9 cellular contexts compared by ENCODE assay signal in genomic region chr2:128473175-128474013, GRCh38.
DNase-seq lines count a peak whose midpoint lies in the region; ATAC-seq, FAIRE-seq and TF ChIP-seq lines count a peak whose summit lies in the region.
"Had no signal": no experiment of that assay in that cellular context is flagged by ENCODE, and none has a peak within 500 bp of the region (broad histone marks: within the 10 kb centered on the region; RNA-seq: fewer than 3 reads in every experiment).

No MANE protein-coding gene starts in this region.

- TF ChIP-seq CTCF in GM12878 (IDR thresholded peaks at IDR 0.05 in 2 of 3, conservative IDR thresholded peaks at IDR 0.05 in 1 of 3; ENCODE audit: control insufficient read depth in 2 of 3, extremely low read depth in 1 of 3, insufficient read depth in 1 of 3, low read depth in 3 of 3, low read length in 3 of 3), result no peak

- H3K9ac ChIP-seq in BLaER1 treated with 17β-estradiol and CSF1 and Interleukin-3, amounts not matched to agents 10 nM and 100 nM, result peak overlapping the region; percentile 17 to 63 (median 40); a peak in 16 of 22 replicates
- H3K9ac ChIP-seq in GM12878 (ENCODE audit: control insufficient read depth, insufficient read depth, low read length) (no peak overlapping the region), mesenchymal stem cell (ENCODE audit: low read length) (peak overlapping the region; percentile 32), subcutaneous abdominal adipose tissue (ENCODE audit: low read length in 5 of 5) (peak overlapping the region in 1 of 5 donors; percentile 29)

- ATAC-seq in GM21360 (IDR thresholded peaks at IDR 0.05; ENCODE audit: unreplicated experiment) (peak; percentile 69), GM12878 (peak; percentile 75)

- H2AFZ ChIP-seq in GM12878 (ENCODE audit: control insufficient read depth, low read depth, low read length) (peak overlapping the region; percentile 20), mesenchymal stem cell (ENCODE audit: low read depth, low read length) (no peak overlapping the region)

- H3K14ac ChIP-seq in mesenchymal stem cell (ENCODE audit: low read length in 2 of 2), result no peak overlapping the region

- no peaks in the 10 kb centered on the region for H3K27me3 ChIP-seq in BLaER1 treated with 17β-estradiol and CSF1 and Interleukin-3, amounts not matched to agents 10 nM and 100 nM
- H3K27me3 ChIP-seq in GM12878 (replicated peaks in 1 of 2; ENCODE audit: control insufficient read depth in 2 of 2, insufficient read depth in 2 of 2, low read length in 1 of 2) (no peaks in the 10 kb centered on the region), mesenchymal stem cell (ENCODE audit: control insufficient read depth in 1 of 2, insufficient read depth in 1 of 2, low read length in 2 of 2) (peaks cover 0 to 16% of the 10 kb centered on the region in 2 experiments), subcutaneous abdominal adipose tissue (ENCODE audit: control insufficient read depth in 5 of 5, insufficient read depth in 4 of 5, low read length in 5 of 5) (no peaks in the 10 kb centered on the region)

- BruUV-seq in GM12878 (replicated peaks; lab: Mats Ljungman, UMichigan), result no TSS peak

- H4K20me1 ChIP-seq in BLaER1 treated with 17β-estradiol and CSF1 and Interleukin-3, amounts not matched to agents 10 nM and 100 nM, result peaks cover 0 to 11% (median 0%) of the 10 kb centered on the region in 11 experiments; a peak in 3 of 22 replicates
- H4K20me1 ChIP-seq in GM12878 (ENCODE audit: control insufficient read depth, insufficient read depth), result no peaks in the 10 kb centered on the region

- H3K79me2 ChIP-seq in GM12878 (ENCODE audit: control insufficient read depth, insufficient read depth, low read length), result no peaks in the 10 kb centered on the region

- no peak overlapping the region for H4K91ac ChIP-seq in mesenchymal stem cell (ENCODE audit: low read length)

- peak overlapping the region; percentile 81 to 96 (median 88) for H3K4me2 ChIP-seq in BLaER1 treated with 17β-estradiol and CSF1 and Interleukin-3, amounts not matched to agents 10 nM and 100 nM
- H3K4me2 ChIP-seq in GM12878 (ENCODE audit: control insufficient read depth, insufficient read depth) (peak overlapping the region; percentile 44; the same call in 1 of the 2 replicates), mesenchymal stem cell (ENCODE audit: low read length, poor library complexity, severe bottlenecking) (no peak overlapping the region)

- intact Hi-C loops in GM12878 (cut with micrococcal nuclease; ENCODE audit: unreplicated experiment), result no loop called here

- no peak for TF ChIP-seq EP300 in GM12878 (IDR thresholded peaks at IDR 0.05; ENCODE audit: borderline replicate concordance in 1 of 2, control insufficient read depth in 1 of 2, low read depth in 2 of 2, low read length in 2 of 2)

- in situ Hi-C loops in GM12878 (cut with MboI), result no loop called here

- CTCF ChIA-PET in GM12878 (lab: Yijun Ruan, JAX), result no interaction called here

- no peak overlapping the region for H3K23ac ChIP-seq in mesenchymal stem cell (ENCODE audit: low read length in 2 of 2)

- peak; percentile 79 for FAIRE-seq in GM12878 (lab: Jason Lieb, UNC)
- FAIRE-seq: colon had no signal

- no peak overlapping the region for H2BK120ac ChIP-seq in mesenchymal stem cell (ENCODE audit: low read depth, low read length)

- H2BK15ac ChIP-seq in mesenchymal stem cell (ENCODE audit: low read depth, poor library complexity, severe bottlenecking), result no peak overlapping the region

- H3K4ac ChIP-seq in mesenchymal stem cell (ENCODE audit: low read depth in 1 of 2, low read length in 2 of 2), result no peak overlapping the region

- H3K18ac ChIP-seq in mesenchymal stem cell (ENCODE audit: low read depth in 1 of 2, low read length in 2 of 2), result peak overlapping the region in 1 of 2 experiments; percentile 18

- peaks cover 14 to 27% (median 24%) of the 10 kb centered on the region in 11 experiments; a peak in 20 of 22 replicates for H3K36me3 ChIP-seq in BLaER1 treated with 17β-estradiol and CSF1 and Interleukin-3, amounts not matched to agents 10 nM and 100 nM
- H3K36me3 ChIP-seq in GM12878 (ENCODE audit: control insufficient read depth in 2 of 2, insufficient read depth in 2 of 2, low read length in 1 of 2), result no peaks in the 10 kb centered on the region
- H3K36me3 ChIP-seq in mesenchymal stem cell (ENCODE audit: control insufficient read depth in 1 of 2, insufficient read depth in 2 of 2, low read depth in 1 of 2, low read length in 2 of 2), result peaks cover 0 to 3% of the 10 kb centered on the region in 2 experiments
- no peaks in the 10 kb centered on the region for H3K36me3 ChIP-seq in subcutaneous abdominal adipose tissue (ENCODE audit: control insufficient read depth in 5 of 5, insufficient read depth in 5 of 5, low read length in 5 of 5)

- SMC1A ChIA-PET in GM12878 (lab: Charles Lee; ENCODE audit: uncharacterized antibody, unreplicated experiment), result no interaction called here

- H4K8ac ChIP-seq in mesenchymal stem cell (ENCODE audit: low read length), result no peak overlapping the region

- peak overlapping the region; percentile 17 to 60 (median 37); a peak in 19 of 20 replicates for H3K4me3 ChIP-seq in BLaER1 treated with 17β-estradiol and CSF1 and Interleukin-3, amounts not matched to agents 10 nM and 100 nM
- 0 out of 2 replicates have a peak overlapping the region, but pooled peaks have one; percentile 8 for H3K4me3 ChIP-seq in GM12878
- H3K4me3 ChIP-seq in mesenchymal stem cell (ENCODE audit: insufficient read depth in 1 of 2, low read depth in 1 of 2, low read length in 2 of 2), result peak overlapping the region in 1 of 2 experiments; percentile 67
- peak overlapping the region; percentile 35 to 62 (median 53) for H3K4me3 ChIP-seq in subcutaneous abdominal adipose tissue (ENCODE audit: low read depth in 1 of 5, low read length in 5 of 5)

- H2BK5ac ChIP-seq in mesenchymal stem cell (ENCODE audit: low read depth, low read length, poor library complexity, severe bottlenecking), result no peak overlapping the region

- POLR2A ChIA-PET in GM12878 (lab: Charles Lee), result no interaction called here

- RAD21 ChIA-PET in GM12878 (lab: Charles Lee; ENCODE audit: unreplicated experiment), result no interaction called here

- peaks cover 33 to 44% (median 41%) of the 10 kb centered on the region in 10 experiments for H3K4me1 ChIP-seq in BLaER1 treated with 17β-estradiol and CSF1 and Interleukin-3, amounts not matched to agents 10 nM and 100 nM
- H3K4me1 ChIP-seq in GM12878 (ENCODE audit: control insufficient read depth, insufficient read depth, low read length), result peaks cover 7% of the 10 kb centered on the region
- H3K4me1 ChIP-seq in mesenchymal stem cell (ENCODE audit: control insufficient read depth, insufficient read depth, low read depth, low read length), result no peaks in the 10 kb centered on the region
- peaks cover 2 to 21% (median 17%) of the 10 kb centered on the region in 5 donors for H3K4me1 ChIP-seq in subcutaneous abdominal adipose tissue (ENCODE audit: control insufficient read depth in 5 of 5, insufficient read depth in 5 of 5, low read length in 5 of 5)

- no peak for TF ChIP-seq RAD21 in GM12878 (IDR thresholded peaks at IDR 0.05; ENCODE audit: insufficient read depth, low read depth, low read length)

- 9% methylated on average over 25 of the region's 26 CpGs for WGBS in GM12878 (ENCODE audit: insufficient coverage, insufficient replicate concordance, low lambda C conversion rate, missing lambda C conversion rate)
- 73% methylated on average over 25 of the region's 26 CpGs for WGBS in mesenchymal stem cell

- no peaks in the 10 kb centered on the region for H3K79me1 ChIP-seq in mesenchymal stem cell (replicated peaks; ENCODE audit: low read length, poor library complexity, severe bottlenecking)

- DNase-seq in Kasumi-1 (lab: John Stamatoyannopoulos, UW), result peak; percentile 99 to 100
- DNase-seq in GM12878 (ENCODE audit: low read depth, low spot score), result peak; percentile 41
- peak; percentile 50 for DNase-seq in mesenchymal stem cell
- no peak for DNase-seq in foreskin melanocyte
- DNase-seq in NCI-H1092 treated with DMSO at 0.1 percent for 48 hours (lab: John Stamatoyannopoulos, UW), result no peak

- no peak overlapping the region for H2AK5ac ChIP-seq in mesenchymal stem cell (ENCODE audit: low read length, severe bottlenecking)

- no peak overlapping the region for H2BK12ac ChIP-seq in mesenchymal stem cell (ENCODE audit: low read length in 2 of 2)

- TF ChIP-seq POLR2A in GM12878 (IDR thresholded peaks at IDR 0.05; ENCODE audit: low read depth, low read length), result 0 out of 2 replicates have a peak, but pooled peaks have one; percentile 11

- peaks cover 29 to 42% (median 37%) of the 10 kb centered on the region in 11 experiments for H3K9me3 ChIP-seq in BLaER1 treated with 17β-estradiol and CSF1 and Interleukin-3, amounts not matched to agents 10 nM and 100 nM (replicated peaks in 1 of 11)
- H3K9me3 ChIP-seq in GM12878 (replicated peaks; ENCODE audit: control insufficient read depth, insufficient read depth, low read length), result peaks cover 13% of the 10 kb centered on the region; the same call in 2 of the 3 replicates
- peaks cover 25% of the 10 kb centered on the region for H3K9me3 ChIP-seq in mesenchymal stem cell (ENCODE audit: control insufficient read depth, low read length)
- H3K9me3 ChIP-seq in subcutaneous abdominal adipose tissue (ENCODE audit: control insufficient read depth in 5 of 5, low read length in 5 of 5), result peaks cover 9 to 24% (median 22%) of the 10 kb centered on the region in 5 donors

- peak overlapping the region; percentile 41 to 75 (median 59); a peak in 21 of 22 replicates for H3K27ac ChIP-seq in BLaER1 treated with 17β-estradiol and CSF1 and Interleukin-3, amounts not matched to agents 10 nM and 100 nM
- H3K27ac ChIP-seq in GM12878 (ENCODE audit: control insufficient read depth, insufficient read depth) (no peak overlapping the region), mesenchymal stem cell (ENCODE audit: low read length, poor library complexity, severe bottlenecking) (no peak overlapping the region), subcutaneous abdominal adipose tissue (ENCODE audit: low read depth, low read length) (no peak overlapping the region)

TF ChIP-seq in GM12878, 131 proteins besides CTCF, POLR2A, EP300 and RAD21 (continues in another document):
- TF ChIP-seq, protein P1, sequence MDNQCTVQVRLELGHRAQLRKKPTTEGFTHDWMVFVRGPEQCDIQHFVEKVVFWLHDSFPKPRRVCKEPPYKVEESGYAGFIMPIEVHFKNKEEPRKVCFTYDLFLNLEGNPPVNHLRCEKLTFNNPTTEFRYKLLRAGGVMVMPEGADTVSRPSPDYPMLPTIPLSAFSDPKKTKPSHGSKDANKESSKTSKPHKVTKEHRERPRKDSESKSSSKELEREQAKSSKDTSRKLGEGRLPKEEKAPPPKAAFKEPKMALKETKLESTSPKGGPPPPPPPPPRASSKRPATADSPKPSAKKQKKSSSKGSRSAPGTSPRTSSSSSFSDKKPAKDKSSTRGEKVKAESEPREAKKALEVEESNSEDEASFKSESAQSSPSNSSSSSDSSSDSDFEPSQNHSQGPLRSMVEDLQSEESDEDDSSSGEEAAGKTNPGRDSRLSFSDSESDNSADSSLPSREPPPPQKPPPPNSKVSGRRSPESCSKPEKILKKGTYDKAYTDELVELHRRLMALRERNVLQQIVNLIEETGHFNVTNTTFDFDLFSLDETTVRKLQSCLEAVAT (IDR thresholded peaks at IDR 0.05), result no peak
- TF ChIP-seq POU2F2 (IDR thresholded peaks at IDR 0.05; ENCODE audit: borderline replicate concordance, low read depth, low read length) (no peak), SIX5 (IDR thresholded peaks at IDR 0.05; ENCODE audit: low read depth, low read length, severe bottlenecking) (no peak), BACH1 (IDR thresholded peaks at IDR 0.05; ENCODE audit: borderline replicate concordance) (no peak)

Comparison
In these comparisons a context has a peak if more than half of its experiments do, and no peak if none do; other contexts are left out.
1. H3K27ac ChIP-seq: peak in BLaER1 treated with 17β-estradiol and CSF1 and Interleukin-3, amounts not matched to agents 10 nM and 100 nM (11 of 11); none in GM12878 (single experiment), mesenchymal stem cell (single experiment) and subcutaneous abdominal adipose tissue (single experiment).
2. DNase-seq: peak in Kasumi-1 (2 of 2), GM12878 (single experiment) and mesenchymal stem cell (single experiment); none in foreskin melanocyte (single experiment) and NCI-H1092 treated with DMSO at 0.1 percent for 48 hours (single experiment).